In genomic region chr20:19784511-19785172, GRCh38 we compare ENCODE assay signal across 8 cellular contexts. TPM values are rescaled to one million over a fixed set of nuclear protein-coding genes. Genes with fewer than 3 reads are reported as not detected.
DNase-seq lines count a peak whose midpoint lies in the region; ATAC-seq and TF ChIP-seq lines count a peak whose summit lies in the region.

No MANE protein-coding gene starts in this region.

- peak in 5 of 6 experiments; percentile 23 to 85 (median 83) for TF ChIP-seq CTCF in Peyer's patch (IDR thresholded peaks at IDR 0.05)

- peak overlapping the region in 3 of 4 donors; percentile 16 to 38 (median 36) for H3K27ac ChIP-seq in Peyer's patch

- no peaks in the 10 kb centered on the region for H3K36me3 Mint-ChIP-seq in activated naive CD4-positive, alpha-beta T cell treated with anti-CD3 and anti-CD28 coated beads for 36 hours (ENCODE audit: low read depth)

- no peaks in the 10 kb centered on the region for H3K27me3 ChIP-seq in Peyer's patch

- H3K27me3 Mint-ChIP-seq in activated naive CD4-positive, alpha-beta T cell treated with anti-CD3 and anti-CD28 coated beads for 36 hours (ENCODE audit: low read depth), result peaks cover 10% of the 10 kb centered on the region

- no peak overlapping the region for H3K4me3 Mint-ChIP-seq in activated naive CD4-positive, alpha-beta T cell treated with anti-CD3 and anti-CD28 coated beads for 36 hours

- no peak for ATAC-seq in GM21423 (IDR thresholded peaks at IDR 0.05; ENCODE audit: unreplicated experiment)

- intact Hi-C loops in activated naive CD4-positive, alpha-beta T cell treated with anti-CD3 and anti-CD28 coated beads for 36 hours (cut with micrococcal nuclease), result loop anchor here (1.0 to 5.0 kb wide), 3 partner anchors 43 to 211 kb away; no protein-coding TSS in a partner anchor

- peak; percentile 42 for DNase-seq in activated naive CD4-positive, alpha-beta T cell treated with anti-CD3 and anti-CD28 coated beads for 36 hours
- DNase-seq in activated naive CD4-positive, alpha-beta T cell (lab: John Stamatoyannopoulos, UW), result no peak
- DNase-seq in LoVo (ENCODE audit: low spot score) (peak; percentile 72), Peyer's patch (no peak), cerebellar cortex (ENCODE audit: low spot score) (peak; percentile 70), kidney tubule cell (ENCODE audit: low spot score) (peak; percentile 84)
- DNase-seq in stimulated activated CD4-positive, alpha-beta T cell treated with anti-CD3 and anti-CD28 coated beads, TNF-alpha, amount 100 ng/mL, for 24 hours (ENCODE audit: low read depth in 3 of 3), result peak in 2 of 3 experiments; percentile 5 to 21

- H3K4me3 ChIP-seq in Peyer's patch, result no peak overlapping the region

- TF ChIP-seq POLR2A in Peyer's patch (IDR thresholded peaks at IDR 0.05), result peak in 1 of 2 donors; percentile 15

- H3K9me3 ChIP-seq in Peyer's patch, result no peaks in the 10 kb centered on the region

- CTCF ChIA-PET in activated naive CD4-positive, alpha-beta T cell treated with anti-CD3 and anti-CD28 coated beads for 36 hours (lab: Charles Lee), result interaction anchor here (1.8 to 2.3 kb wide), 2 partner anchors 12 to 209 kb away, joined by 5 to 14 read pairs; no protein-coding TSS in a partner anchor

- H3K27ac Mint-ChIP-seq in activated naive CD4-positive, alpha-beta T cell treated with anti-CD3 and anti-CD28 coated beads for 36 hours, result no peak overlapping the region

- no peaks in the 10 kb centered on the region for H3K36me3 ChIP-seq in Peyer's patch

- no peaks in the 10 kb centered on the region for H3K4me1 Mint-ChIP-seq in activated naive CD4-positive, alpha-beta T cell treated with anti-CD3 and anti-CD28 coated beads for 36 hours (ENCODE audit: low read depth)

- peaks cover 2% of the 10 kb centered on the region for H3K9me3 Mint-ChIP-seq in activated naive CD4-positive, alpha-beta T cell treated with anti-CD3 and anti-CD28 coated beads for 36 hours

- H3K4me1 ChIP-seq in Peyer's patch, result peaks cover 0 to 19% (median 0%) of the 10 kb centered on the region in 4 donors

RNA-seq across cellular contexts. Expression of gene RIN2, which starts 26.6 kb away (rescaled TPM):
- not detected for total RNA-seq in activated naive CD4-positive, alpha-beta T cell treated with anti-CD3 and anti-CD28 coated beads for 36 hours
- 100 to 1,000 TPM in 3 of 4 donors, 10 to 100 TPM in 1; 65.2 to 181 (median 149) TPM for total RNA-seq in Peyer's patch

Comparison
In these comparisons a context has a peak if more than half of its experiments do, and no peak if none do; other contexts are left out.
1. DNase-seq: peak in activated naive CD4-positive, alpha-beta T cell treated with anti-CD3 and anti-CD28 coated beads for 36 hours (single experiment), LoVo (single experiment), cerebellar cortex (single experiment), kidney tubule cell (single experiment) and stimulated activated CD4-positive, alpha-beta T cell treated with anti-CD3 and anti-CD28 coated beads, TNF-alpha, amount 100 ng/mL, for 24 hours (2 of 3); none in activated naive CD4-positive, alpha-beta T cell (0 of 4) and Peyer's patch (0 of 3).
2. RNA of gene RIN2, which starts 26.6 kb away (total RNA-seq): 65.2 to 181 TPM in Peyer's patch; not detected in activated naive CD4-positive, alpha-beta T cell treated with anti-CD3 and anti-CD28 coated beads for 36 hours; every median in the first group is over 10 times any median in the second.